ENCODE assay signal across 11 cellular contexts in genomic region chr4:23857353-23857752, GRCh38. TPM values are rescaled to one million over a fixed set of nuclear protein-coding genes. Genes with fewer than 3 reads are reported as not detected.
DNase-seq lines count a peak whose midpoint lies in the region; ATAC-seq and TF ChIP-seq lines count a peak whose summit lies in the region.
"Had no signal": no experiment of that assay in that cellular context is flagged by ENCODE, and none has a peak within 500 bp of the region (broad histone marks: within the 10 kb centered on the region; RNA-seq: fewer than 3 reads in every experiment).

No MANE protein-coding gene starts in this region.

- H3K4me3 ChIP-seq in AG09309 (ENCODE audit: control insufficient read depth, low read depth, low read length): no peak overlapping the region
- H3K4me3 ChIP-seq in epithelial cell of esophagus (ENCODE audit: low read length): no peak overlapping the region
- no peak overlapping the region for H3K4me3 ChIP-seq in mucosa of descending colon
- H3K4me3 ChIP-seq: BLaER1 treated with 17β-estradiol and CSF1 and Interleukin-3, amounts not matched to agents 10 nM and 100 nM had no signal

- peak; percentile 14 for TF ChIP-seq CTCF in AG09309 (IDR thresholded peaks at IDR 0.05; ENCODE audit: control insufficient read depth, insufficient read depth, low read depth, low read length, missing control alignments)
- peak; percentile 22 for TF ChIP-seq CTCF in epithelial cell of esophagus (IDR thresholded peaks at IDR 0.05; ENCODE audit: insufficient read depth, low read depth, low read length, missing control alignments)
- peak; percentile 4 for TF ChIP-seq CTCF in mucosa of descending colon (IDR thresholded peaks at IDR 0.05)

- peaks cover 20% of the 10 kb centered on the region for H3K4me1 ChIP-seq in mucosa of descending colon (ENCODE audit: low read depth)
- H3K4me1 ChIP-seq: BLaER1 treated with 17β-estradiol and CSF1 and Interleukin-3, amounts not matched to agents 10 nM and 100 nM had no signal

- intact Hi-C loops in mucosa of descending colon (cut with DNase I, micrococcal nuclease): no loop called here

- H3K9me3 ChIP-seq in mucosa of descending colon: no peaks in the 10 kb centered on the region
- H3K9me3 ChIP-seq: BLaER1 treated with 17β-estradiol and CSF1 and Interleukin-3, amounts not matched to agents 10 nM and 100 nM had no signal

- ATAC-seq in mucosa of descending colon (peak; percentile 16), HG03196 (IDR thresholded peaks at IDR 0.05; ENCODE audit: unreplicated experiment) (no peak)

- no peaks in the 10 kb centered on the region for H3K36me3 ChIP-seq in mucosa of descending colon (ENCODE audit: low read depth)
- H3K36me3 ChIP-seq: BLaER1 treated with 17β-estradiol and CSF1 and Interleukin-3, amounts not matched to agents 10 nM and 100 nM had no signal

- DNase-seq in AG09309 (ENCODE audit: low read depth) (peak; percentile 7), LHCN-M2 (ENCODE audit: low read depth) (peak; percentile 21), epithelial cell of esophagus (ENCODE audit: low read depth) (peak; percentile 34), mucosa of descending colon (no peak), T-helper 1 cell (no peak), COLO668 (lab: John Stamatoyannopoulos, UW; ENCODE audit: unreplicated experiment) (no peak), ecto neural progenitor cell (ENCODE audit: low spot score) (no peak)
- DNase-seq: NCI-H1092 treated with DMSO at 0.1 percent for 48 hours had no signal

RNA-seq across cellular contexts. Expression of gene PPARGC1A, which starts 32.5 kb away (rescaled TPM):
- total RNA-seq in LHCN-M2 (2014; rRNA removed) (0.90 and 0.98 TPM in 2 replicates), mucosa of descending colon (100 to 1,000 TPM in 1 of 3 donors, 10 to 100 TPM in 2; 55.4 to 139 (median 71.5) TPM)
- polyA plus RNA-seq in LHCN-M2 (2012): 0.10 TPM
- total RNA-seq: activated CD8-positive, alpha-beta memory T cell treated with anti-CD3 and anti-CD28 coated beads for 36 hours had no signal

Comparison
In these comparisons a context has a peak if more than half of its experiments do, and no peak if none do; other contexts are left out.
1. DNase-seq: peak in AG09309 (single experiment), LHCN-M2 (single experiment) and epithelial cell of esophagus (single experiment); none in mucosa of descending colon (0 of 3), T-helper 1 cell (0 of 5), COLO668 (single experiment) and ecto neural progenitor cell (single experiment).
2. RNA of gene PPARGC1A, which starts 32.5 kb away (total RNA-seq): 55.4 to 139 TPM in mucosa of descending colon; 0.90 to 0.98 TPM in LHCN-M2; every median in the first group is over 10 times any median in the second.
3. Peak in every context shown above with its lines, with median percentiles within 50 percentile points of each other: CTCF ChIP-seq.